In genomic region chr11:110070176-110070575, GRCh38 we compare ENCODE assay signal across 1 cellular context.
TF ChIP-seq lines count a peak whose summit lies in the region.

No MANE protein-coding gene starts in this region.

TF ChIP-seq in HCT116, 20 proteins besides CTCF, POLR2A, EP300 and RAD21 (continued from another document):
- TF ChIP-seq TCF7L2 (IDR thresholded peaks at IDR 0.05; ENCODE audit: borderline replicate concordance, extremely low read depth, insufficient read depth, insufficient read length), result no peak
- TF ChIP-seq CBX3 (IDR thresholded peaks at IDR 0.05; ENCODE audit: low read depth), result no peak
- TF ChIP-seq SIN3A (IDR thresholded peaks at IDR 0.05; ENCODE audit: low read depth), result no peak
- TF ChIP-seq ELF1 (IDR thresholded peaks at IDR 0.05; ENCODE audit: borderline replicate concordance, low read depth), result no peak
- TF ChIP-seq ZFX (IDR thresholded peaks at IDR 0.05), result no peak
- TF ChIP-seq EGR1 (IDR thresholded peaks at IDR 0.05; ENCODE audit: low read depth), result no peak
